In the genomic region with DNA sequence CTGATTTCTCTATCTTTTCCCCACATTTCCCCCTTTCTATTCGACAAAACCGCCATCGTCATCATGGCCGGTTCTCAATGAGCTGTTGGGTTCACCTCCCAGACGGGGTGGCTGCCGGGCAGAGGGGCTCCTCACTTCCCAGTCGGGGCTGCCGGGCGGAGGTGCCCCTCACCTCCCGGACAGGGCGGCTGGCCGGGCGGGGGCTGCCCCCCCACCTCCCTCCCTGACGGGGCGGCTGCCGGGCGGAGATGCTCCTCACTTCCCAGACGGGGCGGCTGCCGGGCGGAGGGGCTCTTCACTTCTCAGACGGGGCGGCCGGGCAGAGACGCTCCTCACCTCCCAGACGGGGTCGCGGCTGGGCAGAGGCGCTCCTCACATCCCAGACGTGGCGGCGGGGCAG, we compare ENCODE assay signal across 4 cellular contexts. TPM values are rescaled to one million over a fixed set of nuclear protein-coding genes. Genes with fewer than 3 reads are reported as not detected.
"Had no signal": no experiment of that assay in that cellular context is flagged by ENCODE, and none has a peak within 500 bp of the region (broad histone marks: within the 10 kb centered on the region; RNA-seq: fewer than 3 reads in every experiment).

No MANE protein-coding gene starts in this region.

RNA-seq across cellular contexts. Expression of a gene that starts 45.3 kb away (rescaled TPM):
- total RNA-seq: M059J, MCF 10A, NCI-H460 had no signal

RNA-seq across cellular contexts. Expression of a gene that starts 53.2 kb away (rescaled TPM):
- total RNA-seq: LHCN-M2, M059J, NCI-H460 had no signal

RNA-seq across cellular contexts. Expression of a gene that starts 56.8 kb away (rescaled TPM):
- total RNA-seq: LHCN-M2, M059J, MCF 10A, NCI-H460 had no signal
